ENCODE assay signal across 8 cellular contexts in the genomic region with DNA sequence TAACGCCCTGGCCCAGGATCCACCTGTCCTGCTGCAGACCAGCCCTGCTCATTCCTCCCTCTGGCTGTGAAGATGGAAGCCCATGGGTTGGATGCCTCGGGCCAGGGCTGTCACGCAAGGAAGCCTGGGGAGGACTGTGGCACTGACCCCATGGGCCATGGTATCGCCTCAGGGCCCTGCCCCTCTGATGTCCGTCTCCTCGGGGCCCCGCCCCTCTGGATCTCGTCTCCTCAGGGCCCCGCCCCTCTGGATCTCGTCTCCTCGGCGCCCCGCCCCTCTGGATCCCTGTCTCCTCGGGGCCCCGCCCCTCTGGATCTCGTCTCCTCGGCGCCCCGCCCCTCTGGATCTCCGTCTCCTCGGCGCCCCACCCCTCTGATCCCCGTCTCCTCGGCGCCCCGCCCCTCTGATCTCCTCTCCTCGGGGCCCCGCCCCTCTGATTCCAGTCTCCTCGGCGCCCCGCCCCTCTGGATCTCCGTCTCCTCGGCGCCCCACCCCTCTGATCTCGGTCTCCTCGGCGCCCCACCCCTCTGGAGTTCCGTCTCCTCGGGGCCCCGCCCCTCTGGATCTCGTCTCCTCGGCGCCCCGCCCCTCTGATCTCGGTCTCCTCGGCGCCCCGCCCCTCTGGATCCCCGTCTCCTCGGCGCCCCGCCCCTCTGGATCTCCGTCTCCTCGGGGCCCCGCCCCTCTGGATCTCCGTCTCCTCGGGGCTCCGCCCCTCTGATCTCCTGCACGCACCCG. TPM values are rescaled to one million over a fixed set of nuclear protein-coding genes. Genes with fewer than 3 reads are reported as not detected.
A peak's percentile ranks its signal among the peaks of the same experiment; 100 is the strongest.
DNase-seq lines count a peak whose midpoint lies in the region; ATAC-seq, FAIRE-seq and TF ChIP-seq lines count a peak whose summit lies in the region.

No MANE protein-coding gene starts in this region.

- H3K9ac ChIP-seq in K562 (ENCODE audit: insufficient read depth in 1 of 2, low read depth in 2 of 2, low read length in 2 of 2), result peak overlapping the region; percentile 14 to 83; a peak in 3 of 4 replicates
- H3K9ac ChIP-seq in skeletal muscle satellite cell (ENCODE audit: low read depth, low read length), result no peak overlapping the region

- in situ Hi-C loops in K562 (cut with MboI), result no loop called here

- TF ChIP-seq EP300 in K562 (IDR thresholded peaks at IDR 0.05; ENCODE audit: low read length), result no peak

- peaks cover 13% of the 10 kb centered on the region for H4K20me1 ChIP-seq in K562 (replicated peaks; ENCODE audit: control insufficient read depth, insufficient read depth, low read length)

- no peak overlapping the region for H3K27ac ChIP-seq in K562 (ENCODE audit: extremely low read depth, low read depth, low read length)

- H3K27me3 ChIP-seq in K562 (ENCODE audit: control insufficient read depth in 2 of 2, insufficient read depth in 2 of 2, low read length in 2 of 2), result peaks cover 0 to 36% of the 10 kb centered on the region in 2 experiments
- H3K27me3 ChIP-seq in skeletal muscle satellite cell (ENCODE audit: control insufficient read depth, insufficient read depth, low read length), result no peaks in the 10 kb centered on the region

- intact Hi-C loops in K562 (cut with micrococcal nuclease), result no loop called here

- peak overlapping the region; percentile 53 for H3K4me3 ChIP-seq in K562
- peak overlapping the region; percentile 56 for H3K4me3 ChIP-seq in skeletal muscle satellite cell (ENCODE audit: low read length)

- H3K4me1 ChIP-seq in K562 (replicated peaks in 1 of 2; ENCODE audit: control insufficient read depth in 2 of 2, insufficient read depth in 2 of 2, low read length in 2 of 2) (peaks cover 10 to 67% of the 10 kb centered on the region in 2 experiments; a peak in 4 of 5 replicates), skeletal muscle satellite cell (ENCODE audit: control insufficient read depth, insufficient read depth, low read length) (peaks cover 55% of the 10 kb centered on the region)

- H3K79me2 ChIP-seq in K562 (ENCODE audit: control insufficient read depth, insufficient read depth, low read length), result no peaks in the 10 kb centered on the region

- peak overlapping the region; percentile 64; the same call in 1 of the 2 replicates for H2AFZ ChIP-seq in K562 (ENCODE audit: low read depth, low read length)

- H3K36me3 ChIP-seq in K562 (ENCODE audit: control insufficient read depth, insufficient read depth, low read length), result no peaks in the 10 kb centered on the region
- H3K36me3 ChIP-seq in skeletal muscle satellite cell (ENCODE audit: insufficient read depth, low read length), result no peaks in the 10 kb centered on the region

- POLR2A ChIA-PET in K562 (lab: Yijun Ruan, JAX), result interaction anchor here (0.6 kb wide), 2 partner anchors 19 to 1206 kb away, joined by 3 read pairs; no protein-coding TSS in a partner anchor

- FAIRE-seq in K562 (lab: Jason Lieb, UNC), result peak; percentile 77

- CTCF ChIA-PET in K562 (lab: Yijun Ruan, JAX; ENCODE audit: low intra/inter-chr PET ratio), result no interaction called here

- H3K4me2 ChIP-seq in K562 (ENCODE audit: insufficient read depth, low read length) (peak overlapping the region; percentile 82), skeletal muscle satellite cell (ENCODE audit: low read length) (peak overlapping the region; percentile 60)

- WGBS in K562 (ENCODE audit: insufficient coverage, low coverage, missing lambda C conversion rate), result 8% methylated on average over 5 of the region's 60 CpGs

- peak; percentile 31 for DNase-seq in DMS79 treated with DMSO at 0.1 percent for 48 hours (lab: John Stamatoyannopoulos, UW)
- no peak for DNase-seq in DMS79 (lab: John Stamatoyannopoulos, UW)
- DNase-seq in NCI-H128 (lab: John Stamatoyannopoulos, UW; ENCODE audit: unreplicated experiment), result peak; percentile 55
- peak; percentile 90 to 93 (median 90) for DNase-seq in K562 (ENCODE audit: extremely low read depth in 1 of 4, low spot score in 3 of 4)
- DNase-seq in HuH-7 (ENCODE audit: low spot score), result no peak

- TF ChIP-seq CTCF in K562 (IDR thresholded peaks at IDR 0.05 in 2 of 3, conservative IDR thresholded peaks at IDR 0.05 in 1 of 3; ENCODE audit: insufficient read depth in 2 of 3, low read depth in 1 of 3, low read length in 3 of 3), result no peak

- TF ChIP-seq RAD21 in K562 (CRISPR knock-in tag; conservative IDR thresholded peaks at IDR 0.05 in 1 of 2, IDR thresholded peaks at IDR 0.05 in 1 of 2), result no peak

- H3K9me3 ChIP-seq in K562 (replicated peaks; ENCODE audit: control insufficient read depth, insufficient read depth, low read depth, low read length) (no peaks in the 10 kb centered on the region; the same call in 1 of the 2 replicates), skeletal muscle satellite cell (replicated peaks; ENCODE audit: low read length) (no peaks in the 10 kb centered on the region)

- peaks cover 4% of the 10 kb centered on the region for H3K9me1 ChIP-seq in K562 (ENCODE audit: control insufficient read depth, insufficient read depth, low read length)

- TF ChIP-seq POLR2A in K562 (conservative IDR thresholded peaks at IDR 0.05), result no peak

- BruUV-seq in K562 (replicated peaks; lab: Mats Ljungman, UMichigan), result no TSS peak

- peak; percentile 80 for ATAC-seq in K562
- ATAC-seq in GM21717 (IDR thresholded peaks at IDR 0.05; ENCODE audit: unreplicated experiment), result no peak
- ATAC-seq in HG03520 (IDR thresholded peaks at IDR 0.05; ENCODE audit: unreplicated experiment), result no peak

TF ChIP-seq in K562, 482 proteins besides CTCF, POLR2A, EP300 and RAD21 (continues in another document):
- no peak for TF ChIP-seq SPI1 (IDR thresholded peaks at IDR 0.05; ENCODE audit: borderline replicate concordance, low read depth, low read length)
- TF ChIP-seq NR2C1 (IDR thresholded peaks at IDR 0.05), result no peak
- no peak for TF ChIP-seq NR2C1 (tag; IDR thresholded peaks at IDR 0.05)
- TF ChIP-seq CREM (IDR thresholded peaks at IDR 0.05; ENCODE audit: low read depth), result 0 out of 2 replicates have a peak, but pooled peaks have one; percentile 3
- no peak for TF ChIP-seq SAP30 (IDR thresholded peaks at IDR 0.05; ENCODE audit: borderline replicate concordance, insufficient read depth, low read depth, low read length, poor library complexity, severe bottlenecking)
- no peak for TF ChIP-seq GATAD2A (IDR thresholded peaks at IDR 0.05)
- TF ChIP-seq, protein P1, sequence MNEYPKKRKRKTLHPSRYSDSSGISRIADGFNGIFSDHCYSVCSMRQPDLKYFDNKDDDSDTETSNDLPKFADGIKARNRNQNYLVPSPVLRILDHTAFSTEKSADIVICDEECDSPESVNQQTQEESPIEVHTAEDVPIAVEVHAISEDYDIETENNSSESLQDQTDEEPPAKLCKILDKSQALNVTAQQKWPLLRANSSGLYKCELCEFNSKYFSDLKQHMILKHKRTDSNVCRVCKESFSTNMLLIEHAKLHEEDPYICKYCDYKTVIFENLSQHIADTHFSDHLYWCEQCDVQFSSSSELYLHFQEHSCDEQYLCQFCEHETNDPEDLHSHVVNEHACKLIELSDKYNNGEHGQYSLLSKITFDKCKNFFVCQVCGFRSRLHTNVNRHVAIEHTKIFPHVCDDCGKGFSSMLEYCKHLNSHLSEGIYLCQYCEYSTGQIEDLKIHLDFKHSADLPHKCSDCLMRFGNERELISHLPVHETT (CRISPR knock-in tag; conservative IDR thresholded peaks at IDR 0.05 in 1 of 2, IDR thresholded peaks at IDR 0.05 in 1 of 2), result no peak
- no peak for TF ChIP-seq SMARCA5 (IDR thresholded peaks at IDR 0.05)
- TF ChIP-seq, protein P2, sequence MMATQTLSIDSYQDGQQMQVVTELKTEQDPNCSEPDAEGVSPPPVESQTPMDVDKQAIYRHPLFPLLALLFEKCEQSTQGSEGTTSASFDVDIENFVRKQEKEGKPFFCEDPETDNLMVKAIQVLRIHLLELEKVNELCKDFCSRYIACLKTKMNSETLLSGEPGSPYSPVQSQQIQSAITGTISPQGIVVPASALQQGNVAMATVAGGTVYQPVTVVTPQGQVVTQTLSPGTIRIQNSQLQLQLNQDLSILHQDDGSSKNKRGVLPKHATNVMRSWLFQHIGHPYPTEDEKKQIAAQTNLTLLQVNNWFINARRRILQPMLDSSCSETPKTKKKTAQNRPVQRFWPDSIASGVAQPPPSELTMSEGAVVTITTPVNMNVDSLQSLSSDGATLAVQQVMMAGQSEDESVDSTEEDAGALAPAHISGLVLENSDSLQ (IDR thresholded peaks at IDR 0.05), result peak; percentile 37
- TF ChIP-seq TRIM24 (IDR thresholded peaks at IDR 0.05), result no peak
- no peak for TF ChIP-seq ZNF146 (CRISPR knock-in tag; IDR thresholded peaks at IDR 0.05; ENCODE audit: unreplicated experiment)
- TF ChIP-seq, protein P3, sequence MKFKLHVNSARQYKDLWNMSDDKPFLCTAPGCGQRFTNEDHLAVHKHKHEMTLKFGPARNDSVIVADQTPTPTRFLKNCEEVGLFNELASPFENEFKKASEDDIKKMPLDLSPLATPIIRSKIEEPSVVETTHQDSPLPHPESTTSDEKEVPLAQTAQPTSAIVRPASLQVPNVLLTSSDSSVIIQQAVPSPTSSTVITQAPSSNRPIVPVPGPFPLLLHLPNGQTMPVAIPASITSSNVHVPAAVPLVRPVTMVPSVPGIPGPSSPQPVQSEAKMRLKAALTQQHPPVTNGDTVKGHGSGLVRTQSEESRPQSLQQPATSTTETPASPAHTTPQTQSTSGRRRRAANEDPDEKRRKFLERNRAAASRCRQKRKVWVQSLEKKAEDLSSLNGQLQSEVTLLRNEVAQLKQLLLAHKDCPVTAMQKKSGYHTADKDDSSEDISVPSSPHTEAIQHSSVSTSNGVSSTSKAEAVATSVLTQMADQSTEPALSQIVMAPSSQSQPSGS (CRISPR knock-in tag; IDR thresholded peaks at IDR 0.05), result no peak
- TF ChIP-seq SUPT5H (IDR thresholded peaks at IDR 0.05), result no peak

RNA-seq across cellular contexts. Expression of a gene that starts 24.0 kb away (rescaled TPM):
- total RNA-seq in K562 (2011; cell fraction: chromatin; rRNA removed; ENCODE audit: low replicate concordance), result 12.2 and 22.8 TPM in 2 replicates
- total RNA-seq in K562 (2011; cell fraction: nucleolus; rRNA removed), result 23.4 and 25.7 TPM in 2 replicates
- 12.5 and 12.8 TPM in 2 replicates for total RNA-seq in K562 (2011; cell fraction: nucleoplasm; rRNA removed)
- 28.2 and 34.9 TPM in 2 replicates for total RNA-seq in K562 (2014; rRNA removed)
- total RNA-seq in K562 (2014; rRNA removed; fragmentation: Illumina TruSeq; extraction: Trizol), result 2.2 and 2.3 TPM in 2 replicates
- 10.7 and 14.2 TPM in 2 replicates for total RNA-seq in K562 (2015; rRNA removed; fragmentation: Illumina TruSeq; extraction: Trizol)
- total RNA-seq in K562 (2021), result 25.7 and 31.8 TPM in 2 replicates
- 2.9 and 6.2 TPM in 2 replicates for polyA plus RNA-seq in K562 (2011; rRNA removed)
- 14.1 and 23.9 TPM in 2 replicates for polyA plus RNA-seq in K562 (2011; cell fraction: cytosol; rRNA removed)
- polyA plus RNA-seq in K562 (2011; cell fraction: nucleus; rRNA removed), result 8.7 and 14.9 TPM in 2 replicates
- polyA plus RNA-seq in K562 (2012), result 24.6 and 38.9 TPM in 2 replicates
- 1.7 and 10.2 TPM in 2 replicates for polyA plus RNA-seq in K562 (2014; fragmentation: Illumina TruSeq; extraction: Trizol)
- under 1 TPM; 0.17 to 0.18 TPM for polyA plus RNA-seq in K562 (2014; fragmentation: Nextera tagmentation; extraction: Ambion mirVana)
- 19.5 and 23.5 TPM in 2 replicates for polyA plus RNA-seq in K562 (2014; rRNA removed)
- 1.9 and 2.0 TPM in 2 replicates for polyA minus RNA-seq in K562 (2011; rRNA and poly(A)+ RNA removed)
- polyA minus RNA-seq in K562 (2011; cell fraction: cytosol; rRNA and poly(A)+ RNA removed), result 19.5 and 23.5 TPM in 2 replicates
- 6.1 and 6.4 TPM in 2 replicates for polyA minus RNA-seq in K562 (2011; cell fraction: nucleus; rRNA and poly(A)+ RNA removed)
- total RNA-seq in skeletal muscle satellite cell (2012; rRNA removed), result 108 and 144 TPM in 2 replicates

Comparison
In these comparisons a context has a peak if more than half of its experiments do, and no peak if none do; other contexts are left out.
1. DNase-seq: peak in DMS79 treated with DMSO at 0.1 percent for 48 hours (single experiment), NCI-H128 (single experiment) and K562 (4 of 4); none in DMS79 (single experiment) and HuH-7 (single experiment).